ENCODE assay signal across 8 cellular contexts in the genomic region with DNA sequence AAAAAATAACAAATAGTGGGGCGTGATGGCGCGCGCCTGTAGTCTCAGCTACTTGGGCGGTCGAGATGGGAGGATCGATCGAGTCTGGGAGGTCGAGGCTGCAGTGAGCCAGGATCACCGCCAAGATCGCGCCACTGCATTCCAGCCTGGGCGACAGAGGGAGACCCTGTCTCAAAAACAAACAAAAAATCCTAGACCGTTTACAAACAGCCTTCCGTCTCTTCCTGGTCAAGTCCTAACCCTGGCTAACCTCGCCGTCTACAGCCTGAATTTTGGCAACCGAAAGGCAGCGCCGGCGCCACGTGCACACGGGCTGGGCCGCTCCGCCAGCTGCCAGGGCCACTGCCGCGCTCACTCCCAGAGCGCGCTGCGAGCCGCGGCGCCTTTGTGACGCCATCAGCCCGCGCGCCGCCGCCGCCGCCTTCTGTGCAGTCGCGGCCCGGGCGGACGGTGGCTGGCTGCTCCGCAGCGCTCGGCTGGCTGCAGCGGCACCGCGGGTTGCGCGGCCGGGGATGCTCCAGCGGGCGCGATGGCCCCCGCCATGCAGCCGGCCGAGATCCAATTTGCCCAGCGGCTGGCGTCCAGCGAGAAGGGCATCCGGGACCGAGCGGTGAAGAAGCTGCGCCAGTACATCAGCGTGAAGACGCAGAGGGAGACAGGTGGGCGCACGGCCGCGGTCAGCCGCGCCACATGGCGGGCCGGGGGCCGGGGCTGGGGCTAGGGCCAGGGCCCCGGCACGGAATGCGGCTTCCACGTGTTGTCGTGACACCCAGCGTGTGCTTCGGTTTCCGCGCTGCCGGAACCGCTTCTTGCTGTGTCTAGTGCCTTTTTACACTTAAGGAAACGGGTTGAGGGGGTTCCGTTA. TPM values are rescaled to one million over a fixed set of nuclear protein-coding genes. Genes with fewer than 3 reads are reported as not detected.
DNase-seq lines count a peak whose midpoint lies in the region; ATAC-seq and TF ChIP-seq lines count a peak whose summit lies in the region.

A gene (minus strand): TSS at position 353 of the 865 bp plus-strand sequence. CDS start 1,392 bp downstream, outside the sequence.
A gene with protein sequence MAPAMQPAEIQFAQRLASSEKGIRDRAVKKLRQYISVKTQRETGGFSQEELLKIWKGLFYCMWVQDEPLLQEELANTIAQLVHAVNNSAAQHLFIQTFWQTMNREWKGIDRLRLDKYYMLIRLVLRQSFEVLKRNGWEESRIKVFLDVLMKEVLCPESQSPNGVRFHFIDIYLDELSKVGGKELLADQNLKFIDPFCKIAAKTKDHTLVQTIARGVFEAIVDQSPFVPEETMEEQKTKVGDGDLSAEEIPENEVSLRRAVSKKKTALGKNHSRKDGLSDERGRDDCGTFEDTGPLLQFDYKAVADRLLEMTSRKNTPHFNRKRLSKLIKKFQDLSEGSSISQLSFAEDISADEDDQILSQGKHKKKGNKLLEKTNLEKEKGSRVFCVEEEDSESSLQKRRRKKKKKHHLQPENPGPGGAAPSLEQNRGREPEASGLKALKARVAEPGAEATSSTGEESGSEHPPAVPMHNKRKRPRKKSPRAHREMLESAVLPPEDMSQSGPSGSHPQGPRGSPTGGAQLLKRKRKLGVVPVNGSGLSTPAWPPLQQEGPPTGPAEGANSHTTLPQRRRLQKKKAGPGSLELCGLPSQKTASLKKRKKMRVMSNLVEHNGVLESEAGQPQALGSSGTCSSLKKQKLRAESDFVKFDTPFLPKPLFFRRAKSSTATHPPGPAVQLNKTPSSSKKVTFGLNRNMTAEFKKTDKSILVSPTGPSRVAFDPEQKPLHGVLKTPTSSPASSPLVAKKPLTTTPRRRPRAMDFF (plus strand): TSS at position 425 of the 865 bp plus-strand sequence. CDS start 105 bp downstream, at position 530.

- peaks cover 3% of the 10 kb centered on the region for H3K4me1 ChIP-seq in colonic mucosa

- H3K4me1 Mint-ChIP-seq in activated CD4-positive, alpha-beta T cell treated with anti-CD3 and anti-CD28 coated beads for 36 hours = peaks cover 43% of the 10 kb centered on the region

- no peaks in the 10 kb centered on the region for H3K27me3 Mint-ChIP-seq in activated CD4-positive, alpha-beta T cell treated with anti-CD3 and anti-CD28 coated beads for 36 hours

- DNase-seq in AG04450 (ENCODE audit: low read depth, low spot score) = no peak
- peak; percentile 84 for DNase-seq in NCI-H510A (lab: John Stamatoyannopoulos, UW)
- DNase-seq in activated CD4-positive, alpha-beta T cell treated with anti-CD3 and anti-CD28 coated beads for 36 hours = peak; percentile 89
- DNase-seq in colonic mucosa = peak; percentile 81
- DNase-seq in left kidney (ENCODE audit: low read depth, low spot score) = peak; percentile 95
- DNase-seq in stimulated activated CD4-positive, alpha-beta T cell treated with anti-CD3 and anti-CD28 coated beads, Interleukin-1b, Interleukin-23, amount 100 ng/mL, for 24 hours (ENCODE audit: low read depth in 4 of 4, low spot score in 1 of 4) = peak; percentile 52 to 78 (median 68)

- peak within 1 kb of the TSS; percentile 82 for H3K27ac ChIP-seq in AG04450 (ENCODE audit: low read depth, low read length)
- peak within 1 kb of the TSS; percentile 87 for H3K27ac ChIP-seq in colonic mucosa

- no peaks in the 10 kb centered on the region for H3K36me3 ChIP-seq in colonic mucosa

- ATAC-seq in GM18907 (IDR thresholded peaks at IDR 0.05; ENCODE audit: unreplicated experiment) (peak; percentile 75), HG03196 (IDR thresholded peaks at IDR 0.05; ENCODE audit: unreplicated experiment) (peak; percentile 75)
- ATAC-seq in activated CD4-positive, alpha-beta T cell treated with anti-CD3 and anti-CD28 coated beads for 36 hours = peak; percentile 89

- H3K27me3 ChIP-seq in AG04450 (ENCODE audit: control insufficient read depth, insufficient read depth, low read length) (no peaks in the 10 kb centered on the region), colonic mucosa (no peaks in the 10 kb centered on the region)

- TF ChIP-seq CTCF in AG04450 (IDR thresholded peaks at IDR 0.05; ENCODE audit: low read depth, low read length) (0 out of 2 replicates have a peak, but pooled peaks have one; percentile 4), colonic mucosa (IDR thresholded peaks at IDR 0.05) (no peak)

- peak within 1 kb of the TSS; percentile 82 to 94 for H3K9ac ChIP-seq in colonic mucosa (ENCODE audit: low read depth in 2 of 2, low read length in 2 of 2)

- H3K4me3 ChIP-seq in AG04450 (ENCODE audit: low read depth, low read length) (peak within 1 kb of the TSS; percentile 80), colonic mucosa (peak within 1 kb of the TSS; percentile 99)

- peaks cover 38% of the 10 kb centered on the region for H3K36me3 Mint-ChIP-seq in activated CD4-positive, alpha-beta T cell treated with anti-CD3 and anti-CD28 coated beads for 36 hours (ENCODE audit: low read depth)

- peak within 1 kb of the TSS; percentile 93 for H3K27ac Mint-ChIP-seq in activated CD4-positive, alpha-beta T cell treated with anti-CD3 and anti-CD28 coated beads for 36 hours

- POLR2A ChIA-PET in AG04450 (lab: Yijun Ruan, JAX) = interaction anchor here (1.6 kb wide), 1 partner anchor 69 kb away, joined by 5 read pairs; no protein-coding TSS in a partner anchor
- POLR2A ChIA-PET in activated CD4-positive, alpha-beta T cell treated with anti-CD3 and anti-CD28 coated beads for 36 hours (lab: Charles Lee) = no interaction called here

- H3K9me3 ChIP-seq in AG04450 (ENCODE audit: control insufficient read depth, insufficient read depth, low read length) (peaks cover 9% of the 10 kb centered on the region; the same call in 1 of the 2 replicates), colonic mucosa (no peaks in the 10 kb centered on the region)

- no peaks in the 10 kb centered on the region for H3K9me3 Mint-ChIP-seq in activated CD4-positive, alpha-beta T cell treated with anti-CD3 and anti-CD28 coated beads for 36 hours (ENCODE audit: low read depth)

- intact Hi-C loops in activated CD4-positive, alpha-beta T cell treated with anti-CD3 and anti-CD28 coated beads for 36 hours (cut with DNase I, micrococcal nuclease) = loop anchor here (1.0 to 10.0 kb wide), 10 partner anchors 60 to 780 kb away; a partner anchor contains a TSS
- intact Hi-C loops in colonic mucosa (cut with DNase I) = no loop called here

- CTCF ChIA-PET in AG04450 (lab: Charles Lee) = no interaction called here
- CTCF ChIA-PET in activated CD4-positive, alpha-beta T cell treated with anti-CD3 and anti-CD28 coated beads for 36 hours (lab: Charles Lee) = no interaction called here

- H3K4me3 Mint-ChIP-seq in activated CD4-positive, alpha-beta T cell treated with anti-CD3 and anti-CD28 coated beads for 36 hours = peak within 1 kb of the TSS; percentile 94

RNA-seq across cellular contexts. Expression of the first gene that starts in this region (rescaled TPM):
- 1.0 and 1.1 TPM in 2 replicates for polyA plus RNA-seq in AG04450 (2011; rRNA removed)
- polyA minus RNA-seq in AG04450 (2011; rRNA and poly(A)+ RNA removed) = 0.39 and 0.51 TPM in 2 replicates
- 1 to 10 TPM; 1.5 to 1.6 TPM for total RNA-seq in activated CD4-positive, alpha-beta T cell treated with anti-CD3 and anti-CD28 coated beads for 36 hours
- under 1 TPM in 1 of 2 donors, not detected in 1; 0.45 TPM for total RNA-seq in colonic mucosa

RNA-seq across cellular contexts. Expression of the second gene that starts in this region (rescaled TPM):
- polyA plus RNA-seq in AG04450 (2011; rRNA removed) = 15.4 and 17.4 TPM in 2 replicates
- polyA minus RNA-seq in AG04450 (2011; rRNA and poly(A)+ RNA removed) = 17.3 and 17.8 TPM in 2 replicates
- total RNA-seq in activated CD4-positive, alpha-beta T cell treated with anti-CD3 and anti-CD28 coated beads for 36 hours = 10 to 100 TPM; 64.0 to 66.7 TPM
- 10 to 100 TPM; 11.0 to 22.1 TPM for total RNA-seq in colonic mucosa
